In genomic region chr12:121857322-121858246, GRCh38 we compare ENCODE assay signal across 20 cellular contexts. TPM values are rescaled to one million over a fixed set of nuclear protein-coding genes. Genes with fewer than 3 reads are reported as not detected.
A peak's percentile ranks its signal among the peaks of the same experiment; 100 is the strongest.
DNase-seq lines count a peak whose midpoint lies in the region; ATAC-seq, FAIRE-seq and TF ChIP-seq lines count a peak whose summit lies in the region.
"Had no signal": no experiment of that assay in that cellular context is flagged by ENCODE, and none has a peak within 500 bp of the region (broad histone marks: within the 10 kb centered on the region; RNA-seq: fewer than 3 reads in every experiment).

No MANE protein-coding gene starts in this region.

- 0 out of 2 replicates have a peak, but pooled peaks have one; percentile 24 for TF ChIP-seq RAD21 in HepG2 (CRISPR knock-in tag; IDR thresholded peaks at IDR 0.05)

- TF ChIP-seq CTCF in GM13976 (IDR thresholded peaks at IDR 0.05; ENCODE audit: borderline replicate concordance, control extremely low read depth, extremely low read depth, insufficient read depth, missing control alignments) (no peak), body of pancreas (IDR thresholded peaks at IDR 0.05) (no peak), HepG2 (CRISPR knock-in tag; IDR thresholded peaks at IDR 0.05) (peak; percentile 21; the same call in 1 of the 2 replicates), mesothelial cell of epicardium (IDR thresholded peaks at IDR 0.05; ENCODE audit: unreplicated experiment) (no peak)

- CTCF ChIA-PET in HepG2 (lab: Yijun Ruan, JAX; ENCODE audit: low intra/inter-chr PET ratio, low total read pairs) = no interaction called here

- 65 to 70% methylated on average over 8 to 9 of the region's 11 CpGs for WGBS in body of pancreas, 2 donors
- 16% methylated on average over 7 of the region's 11 CpGs for WGBS in HepG2 (ENCODE audit: low lambda C conversion rate)

- peak; percentile 66 to 83; a peak in 3 of 4 replicates for TF ChIP-seq EP300 in HepG2 (IDR thresholded peaks at IDR 0.05; ENCODE audit: low read depth in 2 of 2, low read length in 2 of 2)
- peak; percentile 81 for TF ChIP-seq EP300 in HepG2 (CRISPR knock-in tag; IDR thresholded peaks at IDR 0.05; ENCODE audit: borderline replicate concordance)

- H3K4me3 ChIP-seq in body of pancreas (no peak overlapping the region), HepG2 (replicated peaks in 1 of 3; ENCODE audit: insufficient read depth in 1 of 3, low read depth in 2 of 3, low read length in 3 of 3) (peak overlapping the region; percentile 58 to 78 (median 60))

- H3K4me3 Mint-ChIP-seq in stimulated activated effector memory CD8-positive, alpha-beta T cell treated with anti-CD3 and anti-CD28 coated beads, Interleukin-12 subunit alpha, Interleukin-12 subunit beta, amount 100 ng/mL, for 72 hours = no peak overlapping the region
- H3K4me3 Mint-ChIP-seq in mesothelial cell of epicardium = no peak overlapping the region
- H3K4me3 Mint-ChIP-seq: dendritic cell treated with granulocyte-macrophage colony-stimulating factor and Interleukin-4, amounts not matched to agents 40 ng/mL and 50 ng/mL, for 4 days; natural killer cell treated with Interleukin-12 subunit alpha and Interleukin-12 subunit beta and Interleukin-15 and Interleukin-18, amount 100 ng/mL, for 72 hours had no signal

- no peaks in the 10 kb centered on the region for H3K36me3 Mint-ChIP-seq in stimulated activated effector memory CD8-positive, alpha-beta T cell treated with anti-CD3 and anti-CD28 coated beads, Interleukin-12 subunit alpha, Interleukin-12 subunit beta, amount 100 ng/mL, for 72 hours
- no peaks in the 10 kb centered on the region for H3K36me3 Mint-ChIP-seq in mesothelial cell of epicardium
- H3K36me3 Mint-ChIP-seq: natural killer cell treated with Interleukin-12 subunit alpha and Interleukin-12 subunit beta and Interleukin-15 and Interleukin-18, amount 100 ng/mL, for 72 hours had no signal

- TF ChIP-seq POLR2A in body of pancreas (IDR thresholded peaks at IDR 0.05) = no peak
- peak in 1 of 2 experiments; percentile 62; a peak in 2 of 4 replicates for TF ChIP-seq POLR2A in HepG2 (IDR thresholded peaks at IDR 0.05; ENCODE audit: insufficient read depth in 1 of 2, low read depth in 2 of 2, low read length in 2 of 2)

- POLR2A ChIA-PET in HepG2 (lab: Yijun Ruan, JAX) = interaction anchor here (1.2 to 6.4 kb wide), 6 partner anchors 15 to 46 kb away, joined by 3 to 52 read pairs (median 7); partner anchors contain the start of gene PSMD9

- peaks cover 10% of the 10 kb centered on the region for H3K79me2 ChIP-seq in HepG2 (ENCODE audit: insufficient read depth, low read length)

- peaks cover 41% of the 10 kb centered on the region for H3K4me1 ChIP-seq in body of pancreas
- peaks cover 64% of the 10 kb centered on the region for H3K4me1 ChIP-seq in HepG2 (ENCODE audit: insufficient read depth, low read length)

- no peaks in the 10 kb centered on the region for H3K27me3 Mint-ChIP-seq in mesothelial cell of epicardium (ENCODE audit: low read depth)
- H3K27me3 Mint-ChIP-seq: natural killer cell treated with Interleukin-12 subunit alpha and Interleukin-12 subunit beta and Interleukin-15 and Interleukin-18, amount 100 ng/mL, for 72 hours had no signal

- ATAC-seq in body of pancreas = no peak
- ATAC-seq in HepG2 = peak; percentile 64
- ATAC-seq in stimulated activated effector memory CD8-positive, alpha-beta T cell treated with anti-CD3 and anti-CD28 coated beads, Interleukin-12 subunit alpha, Interleukin-12 subunit beta, amount 100 ng/mL, for 72 hours = no peak
- ATAC-seq: left ventricle myocardium superior; natural killer cell treated with Interleukin-12 subunit alpha and Interleukin-12 subunit beta and Interleukin-15 and Interleukin-18, amount 100 ng/mL, for 72 hours; Right ventricle myocardium inferior had no signal

- TSS peak; percentile 78 for BruUV-seq in HepG2 (replicated peaks; lab: Mats Ljungman, UMichigan)

- H3K27me3 ChIP-seq in body of pancreas = no peaks in the 10 kb centered on the region
- no peaks in the 10 kb centered on the region; a peak in 1 of 5 replicates for H3K27me3 ChIP-seq in HepG2 (ENCODE audit: control insufficient read depth in 1 of 2, insufficient read depth in 2 of 2, low read length in 2 of 2)

- no peaks in the 10 kb centered on the region for H3K9me3 Mint-ChIP-seq in stimulated activated effector memory CD8-positive, alpha-beta T cell treated with anti-CD3 and anti-CD28 coated beads, Interleukin-12 subunit alpha, Interleukin-12 subunit beta, amount 100 ng/mL, for 72 hours
- no peaks in the 10 kb centered on the region for H3K9me3 Mint-ChIP-seq in mesothelial cell of epicardium
- H3K9me3 Mint-ChIP-seq: dendritic cell treated with granulocyte-macrophage colony-stimulating factor and Interleukin-4, amounts not matched to agents 40 ng/mL and 50 ng/mL, for 4 days; natural killer cell treated with Interleukin-12 subunit alpha and Interleukin-12 subunit beta and Interleukin-15 and Interleukin-18, amount 100 ng/mL, for 72 hours had no signal

- H4K20me1 ChIP-seq in HepG2 (ENCODE audit: insufficient read depth, low read length) = no peaks in the 10 kb centered on the region

- H3K27ac Mint-ChIP-seq in stimulated activated effector memory CD8-positive, alpha-beta T cell treated with anti-CD3 and anti-CD28 coated beads, Interleukin-12 subunit alpha, Interleukin-12 subunit beta, amount 100 ng/mL, for 72 hours = peak overlapping the region; percentile 17
- H3K27ac Mint-ChIP-seq in mesothelial cell of epicardium = no peak overlapping the region
- H3K27ac Mint-ChIP-seq: dendritic cell treated with granulocyte-macrophage colony-stimulating factor and Interleukin-4, amounts not matched to agents 40 ng/mL and 50 ng/mL, for 4 days; natural killer cell treated with Interleukin-12 subunit alpha and Interleukin-12 subunit beta and Interleukin-15 and Interleukin-18, amount 100 ng/mL, for 72 hours had no signal

- peaks cover 9% of the 10 kb centered on the region for H3K4me1 Mint-ChIP-seq in stimulated activated effector memory CD8-positive, alpha-beta T cell treated with anti-CD3 and anti-CD28 coated beads, Interleukin-12 subunit alpha, Interleukin-12 subunit beta, amount 100 ng/mL, for 72 hours
- H3K4me1 Mint-ChIP-seq in mesothelial cell of epicardium = peaks cover 20% of the 10 kb centered on the region

- peak; percentile 67 for FAIRE-seq in HepG2 (lab: Jason Lieb, UNC)
- FAIRE-seq: GM12891 had no signal

- H3K9me3 ChIP-seq in body of pancreas (no peaks in the 10 kb centered on the region), HepG2 (ENCODE audit: low read length) (no peaks in the 10 kb centered on the region)

- in situ Hi-C loops in GM13976 (cut with MboI; ENCODE audit: low sequenced_read_pairs, unreplicated experiment) (no loop called here), HepG2 (cut with HindIII; ENCODE audit: extremely low pct_ligation_motif_present, low pct_unique_long_range_greater_than_20kb) (no loop called here)

- no peaks in the 10 kb centered on the region for H3K36me3 ChIP-seq in body of pancreas (replicated peaks in 1 of 2; ENCODE audit: insufficient read depth in 1 of 2, low read depth in 2 of 2)
- peaks cover 0 to 4% of the 10 kb centered on the region in 2 experiments; a peak in 3 of 5 replicates for H3K36me3 ChIP-seq in HepG2 (replicated peaks in 1 of 2; ENCODE audit: control insufficient read depth in 1 of 2, insufficient read depth in 2 of 2, low read length in 2 of 2)

- H3K27ac ChIP-seq in body of pancreas (peak overlapping the region; percentile 82 to 91 (median 86)), HepG2 (ENCODE audit: extremely low read length, insufficient read depth, low read length) (peak overlapping the region; percentile 100)

- H2AFZ ChIP-seq in HepG2 (ENCODE audit: low read length) = no peak overlapping the region

- DNase-seq in GM13976 (ENCODE audit: low spot score) (peak; percentile 21), body of pancreas (no peak), HepG2 (ENCODE audit: low spot score) (peak; percentile 87), Ammon's horn (ENCODE audit: low spot score) (no peak), DMS53 (lab: John Stamatoyannopoulos, UW) (no peak), mesothelial cell of epicardium (ENCODE audit: low spot score in 2 of 2, unreplicated experiment in 2 of 2) (no peak), NCI-H2196 treated with DMSO at 0.1 percent for 48 hours (lab: John Stamatoyannopoulos, UW; ENCODE audit: unreplicated experiment) (no peak)
- DNase-seq in stimulated activated effector memory CD8-positive, alpha-beta T cell treated with anti-CD3 and anti-CD28 coated beads, Interleukin-12 subunit alpha, Interleukin-12 subunit beta, amount 100 ng/mL, for 72 hours (ENCODE audit: low spot score in 2 of 2) = no peak
- DNase-seq: activated effector memory CD4-positive, alpha-beta T cell treated with Interleukin-2 at 50 U/mL for 16 hours; KBM-7; left ventricle myocardium superior; NCI-H1105; NCI-H2171 treated with DMSO at 0.1 percent for 48 hours; NK-92 treated with Interleukin-12 subunit alpha and Interleukin-12 subunit beta, amount 100 ng/mL, for 24 hours had no signal

- intact Hi-C loops in body of pancreas (cut with DNase I) = no loop called here
- intact Hi-C loops in HepG2 (cut with micrococcal nuclease; ENCODE audit: unreplicated experiment) = loop anchor here (2.0 kb wide), 1 partner anchor 19 kb away; no protein-coding TSS in a partner anchor

- H3K4me2 ChIP-seq in HepG2 (ENCODE audit: low read depth, low read length) = peak overlapping the region; percentile 98

- H3K9ac ChIP-seq in HepG2 (ENCODE audit: insufficient read depth, low read depth, low read length) = peak overlapping the region; percentile 93

RNA-seq across cellular contexts. Expression of gene HPD, which starts 1.1 kb away (rescaled TPM):
- total RNA-seq in body of pancreas = 1 to 10 TPM; 3.0 to 5.7 TPM
- 120 and 138 TPM in 2 replicates for total RNA-seq in HepG2 (2016; rRNA removed; fragmentation: Illumina TruSeq; extraction: Trizol)
- 101 and 114 TPM in 2 replicates for total RNA-seq in HepG2 (2016; cell fraction: cytosol; rRNA removed; fragmentation: Illumina TruSeq; extraction: Trizol; ENCODE audit: low read depth)
- total RNA-seq in HepG2 (2016; cell fraction: insoluble cytoplasmic fraction; rRNA removed; fragmentation: Illumina TruSeq; extraction: Trizol) = 120 and 121 TPM in 2 replicates
- total RNA-seq in HepG2 (2016; cell fraction: membrane; rRNA removed; fragmentation: Illumina TruSeq; extraction: Trizol) = 212 and 224 TPM in 2 replicates
- total RNA-seq in HepG2 (2016; cell fraction: nucleus; rRNA removed; fragmentation: Illumina TruSeq; extraction: Trizol) = 62.9 and 70.7 TPM in 2 replicates
- 195 and 197 TPM in 2 replicates for polyA plus RNA-seq in HepG2 (2011; rRNA removed)
- polyA plus RNA-seq in HepG2 (2011; cell fraction: cytosol; rRNA removed) = 257 and 265 TPM in 2 replicates
- 119 and 130 TPM in 2 replicates for polyA plus RNA-seq in HepG2 (2011; cell fraction: nucleus; rRNA removed)
- 157 and 186 TPM in 2 replicates for polyA plus RNA-seq in HepG2 (2012)
- 191 and 212 TPM in 2 replicates for polyA plus RNA-seq in HepG2 (2016; cell fraction: cytosol; fragmentation: Illumina TruSeq; extraction: Trizol; ENCODE audit: low read depth)
- polyA plus RNA-seq in HepG2 (2016; cell fraction: insoluble cytoplasmic fraction; fragmentation: Illumina TruSeq; extraction: Trizol; ENCODE audit: low read depth) = 130 and 165 TPM in 2 replicates
- polyA plus RNA-seq in HepG2 (2016; cell fraction: membrane; fragmentation: Illumina TruSeq; extraction: Trizol; ENCODE audit: low read depth) = 312 and 339 TPM in 2 replicates
- 122 and 126 TPM in 2 replicates for polyA plus RNA-seq in HepG2 (2016; cell fraction: nucleus; fragmentation: Illumina TruSeq; extraction: Trizol; ENCODE audit: insufficient read depth, low read depth)
- polyA minus RNA-seq in HepG2 (2011; rRNA and poly(A)+ RNA removed; ENCODE audit: low replicate concordance) = 5.0 and 114 TPM in 2 replicates
- 74.4 and 100 TPM in 2 replicates for polyA minus RNA-seq in HepG2 (2011; cell fraction: cytosol; rRNA and poly(A)+ RNA removed)
- 56.0 and 68.5 TPM in 2 replicates for polyA minus RNA-seq in HepG2 (2011; cell fraction: nucleus; rRNA and poly(A)+ RNA removed)
- 0.16 TPM in 1 of 3 replicates, not detected in the others for total RNA-seq in mesothelial cell of epicardium
- total RNA-seq: natural killer cell treated with Interleukin-12 subunit alpha and Interleukin-12 subunit beta and Interleukin-15 and Interleukin-18, amount 100 ng/mL, for 72 hours; T-helper 1 cell treated with Interleukin-12 subunit alpha and Interleukin-12 subunit beta and Interleukin-4 antibody, amounts not matched to agents 30 ng/mL and 1 ng/mL, for 36 hours; urinary bladder had no signal

RNA-seq across cellular contexts. Expression of gene PSMD9, which starts 31.0 kb away (rescaled TPM):
- total RNA-seq in body of pancreas (10 to 100 TPM; 23.1 to 42.3 TPM), HepG2 (2016; rRNA removed; fragmentation: Illumina TruSeq; extraction: Trizol) (61.1 and 73.9 TPM in 2 replicates), mesothelial cell of epicardium (34.1 to 38.6 TPM (median 36.3 TPM) in 3 replicates)
- 14.7 and 17.8 TPM in 2 replicates for total RNA-seq in HepG2 (2016; cell fraction: cytosol; rRNA removed; fragmentation: Illumina TruSeq; extraction: Trizol; ENCODE audit: low read depth)
- 63.0 and 75.8 TPM in 2 replicates for total RNA-seq in HepG2 (2016; cell fraction: insoluble cytoplasmic fraction; rRNA removed; fragmentation: Illumina TruSeq; extraction: Trizol)
- 38.8 and 40.2 TPM in 2 replicates for total RNA-seq in HepG2 (2016; cell fraction: membrane; rRNA removed; fragmentation: Illumina TruSeq; extraction: Trizol)
- 22.0 and 27.1 TPM in 2 replicates for total RNA-seq in HepG2 (2016; cell fraction: nucleus; rRNA removed; fragmentation: Illumina TruSeq; extraction: Trizol)
- 41.4 and 53.5 TPM in 2 replicates for polyA plus RNA-seq in HepG2 (2011; rRNA removed)
- 57.2 and 69.0 TPM in 2 replicates for polyA plus RNA-seq in HepG2 (2011; cell fraction: cytosol; rRNA removed)
- polyA plus RNA-seq in HepG2 (2011; cell fraction: nucleus; rRNA removed) = 31.9 and 34.9 TPM in 2 replicates
- 23.2 and 36.0 TPM in 2 replicates for polyA plus RNA-seq in HepG2 (2012)
- polyA plus RNA-seq in HepG2 (2016; cell fraction: cytosol; fragmentation: Illumina TruSeq; extraction: Trizol; ENCODE audit: low read depth) = 21.2 and 23.3 TPM in 2 replicates
- 65.4 and 77.3 TPM in 2 replicates for polyA plus RNA-seq in HepG2 (2016; cell fraction: insoluble cytoplasmic fraction; fragmentation: Illumina TruSeq; extraction: Trizol; ENCODE audit: low read depth)
- polyA plus RNA-seq in HepG2 (2016; cell fraction: membrane; fragmentation: Illumina TruSeq; extraction: Trizol; ENCODE audit: low read depth) = 29.7 and 32.9 TPM in 2 replicates
- 33.3 and 37.2 TPM in 2 replicates for polyA plus RNA-seq in HepG2 (2016; cell fraction: nucleus; fragmentation: Illumina TruSeq; extraction: Trizol; ENCODE audit: insufficient read depth, low read depth)
- 23.4 and 46.9 TPM in 2 replicates for polyA minus RNA-seq in HepG2 (2011; rRNA and poly(A)+ RNA removed; ENCODE audit: low replicate concordance)
- polyA minus RNA-seq in HepG2 (2011; cell fraction: cytosol; rRNA and poly(A)+ RNA removed) = 18.2 and 20.5 TPM in 2 replicates
- 13.0 and 21.1 TPM in 2 replicates for polyA minus RNA-seq in HepG2 (2011; cell fraction: nucleus; rRNA and poly(A)+ RNA removed)

RNA-seq across cellular contexts. Expression of gene SETD1B, which starts 53.8 kb away (rescaled TPM):
- total RNA-seq in body of pancreas (10 to 100 TPM in 1 of 2 donors, 1 to 10 TPM in 1; 9.1 to 15.8 TPM), HepG2 (2016; rRNA removed; fragmentation: Illumina TruSeq; extraction: Trizol) (1.4 and 1.8 TPM in 2 replicates), mesothelial cell of epicardium (26.5 to 27.2 TPM (median 26.8 TPM) in 3 replicates)
- total RNA-seq in HepG2 (2016; cell fraction: cytosol; rRNA removed; fragmentation: Illumina TruSeq; extraction: Trizol; ENCODE audit: low read depth) = 0.40 and 0.44 TPM in 2 replicates
- total RNA-seq in HepG2 (2016; cell fraction: insoluble cytoplasmic fraction; rRNA removed; fragmentation: Illumina TruSeq; extraction: Trizol) = 1.3 TPM in 2 replicates
- 1.3 and 1.4 TPM in 2 replicates for total RNA-seq in HepG2 (2016; cell fraction: membrane; rRNA removed; fragmentation: Illumina TruSeq; extraction: Trizol)
- total RNA-seq in HepG2 (2016; cell fraction: nucleus; rRNA removed; fragmentation: Illumina TruSeq; extraction: Trizol) = 2.7 and 3.3 TPM in 2 replicates
- polyA plus RNA-seq in HepG2 (2011; rRNA removed) = 1.1 and 1.3 TPM in 2 replicates
- 0.43 and 0.51 TPM in 2 replicates for polyA plus RNA-seq in HepG2 (2011; cell fraction: cytosol; rRNA removed)
- 9.3 TPM in 2 replicates for polyA plus RNA-seq in HepG2 (2011; cell fraction: nucleus; rRNA removed)
- polyA plus RNA-seq in HepG2 (2012) = 4.2 and 6.2 TPM in 2 replicates
- polyA plus RNA-seq in HepG2 (2016; cell fraction: cytosol; fragmentation: Illumina TruSeq; extraction: Trizol; ENCODE audit: low read depth) = 0.32 and 0.34 TPM in 2 replicates
- 2.6 and 3.8 TPM in 2 replicates for polyA plus RNA-seq in HepG2 (2016; cell fraction: insoluble cytoplasmic fraction; fragmentation: Illumina TruSeq; extraction: Trizol; ENCODE audit: low read depth)
- 0.70 and 0.76 TPM in 2 replicates for polyA plus RNA-seq in HepG2 (2016; cell fraction: membrane; fragmentation: Illumina TruSeq; extraction: Trizol; ENCODE audit: low read depth)
- 16.0 and 18.9 TPM in 2 replicates for polyA plus RNA-seq in HepG2 (2016; cell fraction: nucleus; fragmentation: Illumina TruSeq; extraction: Trizol; ENCODE audit: insufficient read depth, low read depth)
- polyA minus RNA-seq in HepG2 (2011; rRNA and poly(A)+ RNA removed; ENCODE audit: low replicate concordance) = 2.1 and 4.2 TPM in 2 replicates
- 1.8 and 2.5 TPM in 2 replicates for polyA minus RNA-seq in HepG2 (2011; cell fraction: cytosol; rRNA and poly(A)+ RNA removed)
- 3.6 and 4.4 TPM in 2 replicates for polyA minus RNA-seq in HepG2 (2011; cell fraction: nucleus; rRNA and poly(A)+ RNA removed)

Comparison
In these comparisons a context has a peak if more than half of its experiments do, and no peak if none do; other contexts are left out.
1. DNase-seq: peak in GM13976 (single experiment) and HepG2 (single experiment); none in body of pancreas (0 of 4), stimulated activated effector memory CD8-positive, alpha-beta T cell treated with anti-CD3 and anti-CD28 coated beads, Interleukin-12 subunit alpha, Interleukin-12 subunit beta, amount 100 ng/mL, for 72 hours (0 of 2), Ammon's horn (single experiment), DMS53 (single experiment), mesothelial cell of epicardium (0 of 2) and NCI-H2196 treated with DMSO at 0.1 percent for 48 hours (single experiment).
2. H3K4me3 ChIP-seq: peak in HepG2 (3 of 3); none in body of pancreas (0 of 2).
3. RNA of gene HPD, which starts 1.1 kb away (total RNA-seq): 62.9 to 224 TPM in HepG2; 3.0 to 5.7 TPM in body of pancreas and 0.16 TPM in mesothelial cell of epicardium; every median in the first group is over 4 times any median in the second.